26 cellular contexts compared by ENCODE assay signal in the genomic region with DNA sequence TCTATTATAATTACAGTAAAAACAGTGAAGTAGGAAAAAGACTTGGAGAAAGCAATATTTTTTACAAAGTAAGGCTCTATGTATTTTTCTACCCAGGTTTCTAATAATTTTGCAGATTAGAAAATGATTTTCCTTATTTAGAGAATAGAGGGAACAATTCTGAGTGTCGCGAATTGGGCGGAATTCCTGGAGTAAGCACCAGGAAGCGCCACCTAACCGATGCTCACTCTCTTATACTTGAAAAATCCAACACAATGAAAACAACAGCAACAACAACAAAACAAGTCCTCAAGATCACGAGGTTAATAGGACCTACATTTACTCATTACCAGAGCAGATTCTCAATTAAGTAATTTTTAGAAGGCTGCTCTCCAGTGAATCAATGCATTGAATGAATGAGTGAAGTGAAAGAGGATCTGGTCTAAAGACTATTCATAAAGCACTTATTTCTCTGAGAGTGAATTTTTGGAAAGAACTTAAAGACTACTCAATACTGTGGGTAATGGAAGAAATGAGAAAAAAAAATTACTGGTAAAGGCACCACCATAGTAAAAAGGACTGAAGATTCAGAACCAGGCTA.
"Had no signal": no experiment of that assay in that cellular context is flagged by ENCODE, and none has a peak within 500 bp of the region (broad histone marks: within the 10 kb centered on the region; RNA-seq: fewer than 3 reads in every experiment).

No MANE protein-coding gene starts in this region.

- FAIRE-seq: keratinocyte, pancreas had no signal

- H3K27ac Mint-ChIP-seq: naive thymus-derived CD4-positive, alpha-beta T cell; nephron progenitor cell; stimulated activated naive CD8-positive, alpha-beta T cell treated with anti-CD3 and anti-CD28 coated beads, Interleukin-15, amount 100 ng/mL, for 72 hours had no signal

- H3K9me3 ChIP-seq: gastrocnemius medialis, lower lobe of right lung, pancreas, thyroid gland, vagina had no signal

- H3K27ac ChIP-seq: dorsolateral prefrontal cortex, epithelial cell of prostate, gastrocnemius medialis, lower lobe of right lung, pancreas, thyroid gland, vagina had no signal

- H3K36me3 Mint-ChIP-seq: naive thymus-derived CD4-positive, alpha-beta T cell had no signal

- H3K36me3 ChIP-seq: gastrocnemius medialis, lower lobe of right lung, pancreas, thyroid gland, vagina had no signal

- H3K4me3 ChIP-seq: dorsolateral prefrontal cortex, gastrocnemius medialis, lower lobe of right lung, pancreas, smooth muscle cell, thyroid gland, vagina had no signal

- H3K4me1 ChIP-seq: gastrocnemius medialis, lower lobe of right lung, thyroid gland, vagina had no signal

- H3K4me2 ChIP-seq: smooth muscle cell had no signal

- DNase-seq: cortex of kidney; dorsolateral prefrontal cortex; effector CD4-positive, alpha-beta T cell; foreskin fibroblast; gastrocnemius medialis; head of caudate nucleus; left ventricle myocardium superior; lower lobe of right lung; naive thymus-derived CD4-positive, alpha-beta T cell; nephron progenitor cell; occipital lobe; pancreas; stimulated activated CD4-positive, alpha-beta T cell treated with anti-CD3 and anti-CD28 coated beads, Interleukin-12 subunit alpha, Interleukin-12 subunit beta, amount 100 ng/mL, for 4 hours; stimulated activated CD4-positive, alpha-beta T cell treated with anti-CD3 and anti-CD28 coated beads, Interleukin-1b, Interleukin-23, amount 100 ng/mL, for 48 hours; stimulated activated CD4-positive, alpha-beta T cell treated with anti-CD3 and anti-CD28 coated beads, Interleukin-4, amount 100 ng/mL, for 1 hour; stimulated activated CD8-positive, alpha-beta memory T cell treated with anti-CD3 and anti-CD28 coated beads, Interleukin-4, amount 100 ng/mL, for 48 hours; stimulated activated naive CD4-positive, alpha-beta T cell; stimulated activated naive CD8-positive, alpha-beta T cell treated with anti-CD3 and anti-CD28 coated beads, Interleukin-15, amount 100 ng/mL, for 72 hours; thyroid gland; trophoblast cell had no signal

- H3K9me3 Mint-ChIP-seq: nephron progenitor cell; stimulated activated naive CD8-positive, alpha-beta T cell treated with anti-CD3 and anti-CD28 coated beads, Interleukin-15, amount 100 ng/mL, for 72 hours had no signal

- H3K4me1 Mint-ChIP-seq: naive thymus-derived CD4-positive, alpha-beta T cell; stimulated activated naive CD8-positive, alpha-beta T cell treated with anti-CD3 and anti-CD28 coated beads, Interleukin-15, amount 100 ng/mL, for 72 hours had no signal

- H3K4me3 Mint-ChIP-seq: naive thymus-derived CD4-positive, alpha-beta T cell; nephron progenitor cell; stimulated activated naive CD8-positive, alpha-beta T cell treated with anti-CD3 and anti-CD28 coated beads, Interleukin-15, amount 100 ng/mL, for 72 hours had no signal

- H3K27me3 ChIP-seq: gastrocnemius medialis, pancreas, thyroid gland, vagina had no signal

- ATAC-seq: esophagus mucosa; gastrocnemius medialis; left ventricle myocardium superior; lower lobe of right lung; naive thymus-derived CD4-positive, alpha-beta T cell; pancreas; sciatic nerve; stimulated activated naive CD8-positive, alpha-beta T cell treated with anti-CD3 and anti-CD28 coated beads, Interleukin-15, amount 100 ng/mL, for 72 hours had no signal
